Comparison of ENCODE assay signal across 1 cellular context in the genomic region with DNA sequence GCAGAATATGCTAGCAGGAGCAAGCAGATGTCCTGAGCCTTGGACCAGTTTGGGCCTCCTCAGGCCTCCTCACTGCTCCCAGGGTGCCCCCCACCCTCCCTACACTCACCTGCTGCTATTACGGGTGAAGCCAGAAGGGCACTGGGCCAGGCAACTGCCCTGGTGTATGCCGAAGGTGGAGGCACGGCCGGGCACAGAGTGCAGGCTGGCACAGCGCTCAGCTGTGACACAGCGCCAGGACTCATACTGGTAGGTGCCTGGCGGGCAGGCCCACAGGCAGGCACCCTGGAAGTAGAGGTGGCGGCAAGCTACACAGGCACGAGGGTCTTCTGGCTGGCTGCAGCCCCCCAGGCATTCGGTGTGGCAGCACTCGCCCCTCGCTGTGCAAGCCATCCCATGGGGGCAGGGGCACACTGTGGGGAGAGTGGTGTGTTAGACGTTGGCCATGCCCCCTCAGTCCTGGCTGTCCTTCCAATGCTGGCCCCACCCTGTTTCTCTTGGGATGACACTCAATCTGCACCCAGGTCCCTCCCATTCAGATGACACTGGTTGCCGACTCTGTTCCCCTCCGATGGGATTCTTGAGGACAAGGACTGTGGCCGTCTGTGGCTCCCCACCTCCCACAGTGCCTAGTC.
TF ChIP-seq lines count a peak whose summit lies in the region.

No MANE protein-coding gene starts in this region.

TF ChIP-seq in HepG2, 621 proteins besides CTCF, POLR2A, EP300 and RAD21:
- TF ChIP-seq TBX2 (CRISPR knock-in tag; IDR thresholded peaks at IDR 0.05; ENCODE audit: borderline replicate concordance), result 0 out of 2 replicates have a peak, but pooled peaks have one; percentile 17
- no peak for TF ChIP-seq AHR (CRISPR knock-in tag; IDR thresholded peaks at IDR 0.05)
TF ChIP-seq in HepG2: peak in this region for 1.
